In genomic region chr5:169242175-169242848, GRCh38 we compare ENCODE assay signal across 18 cellular contexts. TPM values are rescaled to one million over a fixed set of nuclear protein-coding genes. Genes with fewer than 3 reads are reported as not detected.
"Had no signal": no experiment of that assay in that cellular context is flagged by ENCODE, and none has a peak within 500 bp of the region (broad histone marks: within the 10 kb centered on the region; RNA-seq: fewer than 3 reads in every experiment).

No MANE protein-coding gene starts in this region.

- DNase-seq: activated CD4-positive, alpha-beta memory T cell treated with anti-CD3 and anti-CD28 coated beads, Interleukin-2, amount 10 ng/mL, durations not matched to agents 7 days and 5 days; activated CD4-positive, alpha-beta T cell treated with anti-CD3 and anti-CD28 coated beads, Interleukin-2, amount 10 ng/mL, durations not matched to agents 24 days and 14 days; activated effector memory CD4-positive, alpha-beta T cell treated with Interleukin-2 at 50 U/mL for 16 hours; activated naive CD4-positive, alpha-beta T cell treated with anti-CD3 and anti-CD28 coated beads for 36 hours; activated naive CD8-positive, alpha-beta T cell treated with anti-CD3 and anti-CD28 coated beads, Interleukin-2, amount 10 ng/mL, durations not matched to agents 7 days and 5 days; activated T-cell treated with anti-CD3 and anti-CD28 coated beads, Interleukin-2, amount 50 U/mL, for 72 hours; amniotic stem cell; effector memory CD4-positive, alpha-beta T cell; heart left ventricle; left colon; spleen; stimulated activated CD4-positive, alpha-beta T cell treated with anti-CD3 and anti-CD28 coated beads, Interleukin-4, amount 100 ng/mL, for 1 hour; stimulated activated naive CD4-positive, alpha-beta T cell; T1000 had no signal

- ATAC-seq: activated T-cell treated with anti-CD3 and anti-CD28 coated beads, Interleukin-2, amount 50 U/mL, for 72 hours; heart left ventricle; left colon; natural killer cell treated with Interleukin-12 subunit alpha and Interleukin-12 subunit beta and Interleukin-15 and Interleukin-18, amount 100 ng/mL, for 72 hours had no signal

- H3K4me3 ChIP-seq: heart left ventricle, prostate gland, right atrium auricular region, spleen, thoracic aorta had no signal

- H3K27ac ChIP-seq: heart left ventricle, prostate gland, right atrium auricular region, spleen, thoracic aorta had no signal

- H3K4me1 ChIP-seq: heart left ventricle, prostate gland, right atrium auricular region, spleen had no signal

- H3K9me3 ChIP-seq: prostate gland had no signal

- H3K27me3 ChIP-seq: heart left ventricle, right atrium auricular region had no signal

- H3K36me3 ChIP-seq: heart left ventricle, prostate gland, right atrium auricular region, spleen, thoracic aorta had no signal

RNA-seq across cellular contexts. Expression of gene SLIT3, which starts 58.6 kb away (rescaled TPM):
- total RNA-seq: activated CD4-positive, alpha-beta memory T cell treated with anti-CD3 and anti-CD28 coated beads, Interleukin-2, amount 10 ng/mL, durations not matched to agents 7 days and 5 days; activated naive CD8-positive, alpha-beta T cell treated with anti-CD3 and anti-CD28 coated beads, Interleukin-2, amount 10 ng/mL, durations not matched to agents 7 days and 5 days had no signal
